ENCODE assay signal across 7 cellular contexts in genomic region chr5:171450423-171451246, GRCh38. TPM values are rescaled to one million over a fixed set of nuclear protein-coding genes. Genes with fewer than 3 reads are reported as not detected.
A peak's percentile ranks its signal among the peaks of the same experiment; 100 is the strongest.
DNase-seq lines count a peak whose midpoint lies in the region; ATAC-seq and TF ChIP-seq lines count a peak whose summit lies in the region.

No MANE protein-coding gene starts in this region.

- H3K36me3 ChIP-seq in HUES6 (ENCODE audit: control insufficient read depth, insufficient read depth, low read length) (no peaks in the 10 kb centered on the region), heart right ventricle (no peaks in the 10 kb centered on the region)

- peaks cover 8% of the 10 kb centered on the region for H3K4me1 Mint-ChIP-seq in activated T-cell treated with anti-CD3 and anti-CD28 coated beads, Interleukin-2, amount 50 U/mL, for 24 hours (ENCODE audit: low read depth)

- peak; percentile 38 for DNase-seq in activated T-cell treated with anti-CD3 and anti-CD28 coated beads, Interleukin-2, amount 50 U/mL, for 24 hours
- DNase-seq in heart right ventricle (peak; percentile 69 to 76), retinal pigment epithelial cell (ENCODE audit: low read depth) (peak; percentile 25)

- ATAC-seq in heart right ventricle (peak; percentile 45 to 82 (median 68)), GM19395 (IDR thresholded peaks at IDR 0.05; ENCODE audit: unreplicated experiment) (no peak), GM19023 (IDR thresholded peaks at IDR 0.05; ENCODE audit: unreplicated experiment) (no peak), HG02759 (IDR thresholded peaks at IDR 0.05; ENCODE audit: unreplicated experiment) (no peak)

- H3K27me3 Mint-ChIP-seq in activated T-cell treated with anti-CD3 and anti-CD28 coated beads, Interleukin-2, amount 50 U/mL, for 24 hours: peaks cover 67% of the 10 kb centered on the region

- H3K36me3 Mint-ChIP-seq in activated T-cell treated with anti-CD3 and anti-CD28 coated beads, Interleukin-2, amount 50 U/mL, for 24 hours (ENCODE audit: low read depth): no peaks in the 10 kb centered on the region

- H3K4me3 Mint-ChIP-seq in activated T-cell treated with anti-CD3 and anti-CD28 coated beads, Interleukin-2, amount 50 U/mL, for 24 hours: no peak overlapping the region

- intact Hi-C loops in heart right ventricle (cut with DNase I): no loop called here

- H3K9me3 ChIP-seq in HUES6 (ENCODE audit: control insufficient read depth, insufficient read depth, low read depth, low read length): no peaks in the 10 kb centered on the region
- no peaks in the 10 kb centered on the region for H3K9me3 ChIP-seq in heart right ventricle

- H3K27ac ChIP-seq in HUES6 (ENCODE audit: low read depth, low read length) (peak overlapping the region; percentile 73; the same call in 1 of the 2 replicates), heart right ventricle (peak overlapping the region; percentile 77 to 92 (median 87))

- peak overlapping the region; percentile 42 for H3K4me3 ChIP-seq in HUES6 (ENCODE audit: low read depth, low read length)
- H3K4me3 ChIP-seq in heart right ventricle: peak overlapping the region in 9 of 10 donors; percentile 34 to 61 (median 47)
- peak overlapping the region; percentile 11 for H3K4me3 ChIP-seq in retinal pigment epithelial cell (ENCODE audit: low read length)

- WGBS in heart right ventricle, 2 donors: 40 to 57% methylated on average over 65 to 82 of the region's 82 CpGs

- no peak for TF ChIP-seq CTCF in heart right ventricle (IDR thresholded peaks at IDR 0.05)
- TF ChIP-seq CTCF in retinal pigment epithelial cell (conservative IDR thresholded peaks at IDR 0.05; ENCODE audit: low read depth, low read length): no peak

- no peaks in the 10 kb centered on the region for H3K9me3 Mint-ChIP-seq in activated T-cell treated with anti-CD3 and anti-CD28 coated beads, Interleukin-2, amount 50 U/mL, for 24 hours

- H3K27me3 ChIP-seq in HUES6 (ENCODE audit: control insufficient read depth, insufficient read depth, low read length) (no peaks in the 10 kb centered on the region), heart right ventricle (peaks cover 0 to 26% (median 0%) of the 10 kb centered on the region in 7 donors)

- H3K4me1 ChIP-seq in HUES6 (ENCODE audit: control insufficient read depth, insufficient read depth, low read length) (peaks cover 67% of the 10 kb centered on the region), heart right ventricle (peaks cover 4 to 48% (median 15%) of the 10 kb centered on the region in 9 donors)

- no peak overlapping the region for H3K27ac Mint-ChIP-seq in activated T-cell treated with anti-CD3 and anti-CD28 coated beads, Interleukin-2, amount 50 U/mL, for 24 hours

- peak overlapping the region; percentile 60 for H3K9ac ChIP-seq in HUES6 (ENCODE audit: low read length)

RNA-seq across cellular contexts. Expression of gene FGF18, which starts 31.2 kb away (rescaled TPM):
- 10 to 100 TPM in 8 of 10 donors, 1 to 10 TPM in 2; 2.5 to 39.2 (median 19.2) TPM for total RNA-seq in heart right ventricle
- polyA plus RNA-seq in heart right ventricle: 1 to 10 TPM; 1.7 to 4.1 TPM

Comparison
In these comparisons a context has a peak if more than half of its experiments do, and no peak if none do; other contexts are left out.
1. ATAC-seq: peak in heart right ventricle (8 of 8); none in GM19395 (single experiment), GM19023 (single experiment) and HG02759 (single experiment).
2. Peak in every context shown above with its lines, with median percentiles within 50 percentile points of each other: H3K4me3 ChIP-seq and DNase-seq.